In the genomic region with DNA sequence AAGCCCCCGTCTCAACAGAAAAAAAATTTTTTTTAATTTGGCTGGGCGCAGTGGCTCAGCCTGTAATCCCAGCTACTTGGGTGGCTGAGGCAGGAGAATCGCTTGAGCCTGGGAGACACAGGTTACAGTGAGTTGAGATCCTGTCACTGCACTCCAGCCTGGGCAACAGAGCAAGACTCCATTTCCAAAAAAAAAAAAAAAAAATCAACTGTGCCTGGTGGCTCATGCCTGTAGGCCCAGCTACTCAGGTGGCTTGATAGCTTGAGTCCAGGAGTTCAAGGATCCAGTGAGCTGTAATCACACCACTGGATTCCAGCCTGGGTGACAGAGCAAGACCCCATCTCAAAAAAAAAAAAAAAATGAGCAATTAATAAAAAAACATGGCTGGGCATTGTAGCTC, we compare ENCODE assay signal across 27 cellular contexts.
"Had no signal": no experiment of that assay in that cellular context is flagged by ENCODE, and none has a peak within 500 bp of the region (broad histone marks: within the 10 kb centered on the region; RNA-seq: fewer than 3 reads in every experiment).

No MANE protein-coding gene starts in this region.

- H3K4me3 ChIP-seq: adrenal gland had no signal

- DNase-seq: activated CD4-positive, alpha-beta memory T cell treated with anti-CD3 and anti-CD28 coated beads for 36 hours; activated CD4-positive, alpha-beta T cell treated with anti-CD3 and anti-CD28 coated beads, Interleukin-2, amount 10 ng/mL, durations not matched to agents 7 days and 5 days; activated CD4-positive, CD25-positive, alpha-beta regulatory T cell; activated gamma-delta T cell; activated naive CD4-positive, alpha-beta T cell treated with anti-CD3 and anti-CD28 coated beads, Interleukin-2, amount 50 U/mL, for 16 hours; activated naive CD8-positive, alpha-beta T cell treated with anti-CD3 and anti-CD28 coated beads, Interleukin-2, amount 10 ng/mL, durations not matched to agents 7 days and 5 days; activated T-cell treated with anti-CD3 and anti-CD28 coated beads for 4 hours; activated T-cell treated with anti-CD3 and anti-CD28 coated beads, Interleukin-2, amount 50 U/mL, for 48 hours; adrenal gland; anterior cingulate cortex; cerebellar nuclear complex; MV-4-11; NCI-H1092 treated with DMSO at 0.1 percent for 48 hours; NCI-H1436; NCI-H1694 treated with DMSO at 0.1 percent for 48 hours; NCI-H2029 treated with DMSO at 0.1 percent for 48 hours; NCI-H345; NCI-H510A; NCI-H526 treated with DMSO at 0.1 percent for 48 hours; NCI-H82; PC-3; SHP77 treated with DMSO at 0.1 percent for 48 hours; T-cell; T-helper 2 cell; T1000 had no signal

- H3K36me3 ChIP-seq: adrenal gland had no signal

- H3K9me3 ChIP-seq: adrenal gland had no signal

- H3K27ac ChIP-seq: KMS-11, VCaP had no signal
